Comparison of ENCODE assay signal across 1 cellular context in genomic region chr4:186726440-186727148, GRCh38.
A peak's percentile ranks its signal among the peaks of the same experiment; 100 is the strongest.
TF ChIP-seq lines count a peak whose summit lies in the region.

No MANE protein-coding gene starts in this region.

TF ChIP-seq in WTC11, 78 proteins besides CTCF, POLR2A, EP300 and RAD21 (continued from another document):
- no peak for TF ChIP-seq MXD4 (CRISPR knock-in tag; IDR thresholded peaks at IDR 0.05; ENCODE audit: borderline replicate concordance)
- TF ChIP-seq, protein P1, sequence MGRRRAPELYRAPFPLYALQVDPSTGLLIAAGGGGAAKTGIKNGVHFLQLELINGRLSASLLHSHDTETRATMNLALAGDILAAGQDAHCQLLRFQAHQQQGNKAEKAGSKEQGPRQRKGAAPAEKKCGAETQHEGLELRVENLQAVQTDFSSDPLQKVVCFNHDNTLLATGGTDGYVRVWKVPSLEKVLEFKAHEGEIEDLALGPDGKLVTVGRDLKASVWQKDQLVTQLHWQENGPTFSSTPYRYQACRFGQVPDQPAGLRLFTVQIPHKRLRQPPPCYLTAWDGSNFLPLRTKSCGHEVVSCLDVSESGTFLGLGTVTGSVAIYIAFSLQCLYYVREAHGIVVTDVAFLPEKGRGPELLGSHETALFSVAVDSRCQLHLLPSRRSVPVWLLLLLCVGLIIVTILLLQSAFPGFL (CRISPR knock-in tag; IDR thresholded peaks at IDR 0.05; ENCODE audit: borderline replicate concordance), result no peak
- no peak for TF ChIP-seq TCF7 (CRISPR knock-in tag; IDR thresholded peaks at IDR 0.05; ENCODE audit: low read depth)
- TF ChIP-seq TEAD1 (CRISPR knock-in tag; IDR thresholded peaks at IDR 0.05), result peak; percentile 56; the same call in 1 of the 2 replicates
- TF ChIP-seq ZNF121 (CRISPR knock-in tag; IDR thresholded peaks at IDR 0.05), result no peak
- peak; percentile 48; the same call in 1 of the 2 replicates for TF ChIP-seq GABPB1 (CRISPR knock-in tag; IDR thresholded peaks at IDR 0.05)
- no peak for TF ChIP-seq STAT6 (CRISPR knock-in tag; conservative IDR thresholded peaks at IDR 0.05; ENCODE audit: low read depth)
- no peak for TF ChIP-seq TP53 (CRISPR knock-in tag; IDR thresholded peaks at IDR 0.05)
- no peak for TF ChIP-seq ZNF512 (CRISPR knock-in tag; IDR thresholded peaks at IDR 0.05; ENCODE audit: borderline replicate concordance)
- TF ChIP-seq ZNF396 (CRISPR knock-in tag; IDR thresholded peaks at IDR 0.05; ENCODE audit: borderline replicate concordance), result no peak
- TF ChIP-seq SMAD3 (CRISPR knock-in tag; IDR thresholded peaks at IDR 0.05; ENCODE audit: borderline replicate concordance), result 0 out of 2 replicates have a peak, but pooled peaks have one; percentile 65
- no peak for TF ChIP-seq AR (CRISPR knock-in tag; IDR thresholded peaks at IDR 0.05)
- TF ChIP-seq, protein P2, sequence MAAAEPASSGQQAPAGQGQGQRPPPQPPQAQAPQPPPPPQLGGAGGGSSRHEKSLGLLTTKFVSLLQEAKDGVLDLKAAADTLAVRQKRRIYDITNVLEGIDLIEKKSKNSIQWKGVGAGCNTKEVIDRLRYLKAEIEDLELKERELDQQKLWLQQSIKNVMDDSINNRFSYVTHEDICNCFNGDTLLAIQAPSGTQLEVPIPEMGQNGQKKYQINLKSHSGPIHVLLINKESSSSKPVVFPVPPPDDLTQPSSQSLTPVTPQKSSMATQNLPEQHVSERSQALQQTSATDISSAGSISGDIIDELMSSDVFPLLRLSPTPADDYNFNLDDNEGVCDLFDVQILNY (CRISPR knock-in tag; IDR thresholded peaks at IDR 0.05), result peak; percentile 56; the same call in 1 of the 2 replicates
- no peak for TF ChIP-seq ZNF671 (CRISPR knock-in tag; IDR thresholded peaks at IDR 0.05)
- TF ChIP-seq, protein P3, sequence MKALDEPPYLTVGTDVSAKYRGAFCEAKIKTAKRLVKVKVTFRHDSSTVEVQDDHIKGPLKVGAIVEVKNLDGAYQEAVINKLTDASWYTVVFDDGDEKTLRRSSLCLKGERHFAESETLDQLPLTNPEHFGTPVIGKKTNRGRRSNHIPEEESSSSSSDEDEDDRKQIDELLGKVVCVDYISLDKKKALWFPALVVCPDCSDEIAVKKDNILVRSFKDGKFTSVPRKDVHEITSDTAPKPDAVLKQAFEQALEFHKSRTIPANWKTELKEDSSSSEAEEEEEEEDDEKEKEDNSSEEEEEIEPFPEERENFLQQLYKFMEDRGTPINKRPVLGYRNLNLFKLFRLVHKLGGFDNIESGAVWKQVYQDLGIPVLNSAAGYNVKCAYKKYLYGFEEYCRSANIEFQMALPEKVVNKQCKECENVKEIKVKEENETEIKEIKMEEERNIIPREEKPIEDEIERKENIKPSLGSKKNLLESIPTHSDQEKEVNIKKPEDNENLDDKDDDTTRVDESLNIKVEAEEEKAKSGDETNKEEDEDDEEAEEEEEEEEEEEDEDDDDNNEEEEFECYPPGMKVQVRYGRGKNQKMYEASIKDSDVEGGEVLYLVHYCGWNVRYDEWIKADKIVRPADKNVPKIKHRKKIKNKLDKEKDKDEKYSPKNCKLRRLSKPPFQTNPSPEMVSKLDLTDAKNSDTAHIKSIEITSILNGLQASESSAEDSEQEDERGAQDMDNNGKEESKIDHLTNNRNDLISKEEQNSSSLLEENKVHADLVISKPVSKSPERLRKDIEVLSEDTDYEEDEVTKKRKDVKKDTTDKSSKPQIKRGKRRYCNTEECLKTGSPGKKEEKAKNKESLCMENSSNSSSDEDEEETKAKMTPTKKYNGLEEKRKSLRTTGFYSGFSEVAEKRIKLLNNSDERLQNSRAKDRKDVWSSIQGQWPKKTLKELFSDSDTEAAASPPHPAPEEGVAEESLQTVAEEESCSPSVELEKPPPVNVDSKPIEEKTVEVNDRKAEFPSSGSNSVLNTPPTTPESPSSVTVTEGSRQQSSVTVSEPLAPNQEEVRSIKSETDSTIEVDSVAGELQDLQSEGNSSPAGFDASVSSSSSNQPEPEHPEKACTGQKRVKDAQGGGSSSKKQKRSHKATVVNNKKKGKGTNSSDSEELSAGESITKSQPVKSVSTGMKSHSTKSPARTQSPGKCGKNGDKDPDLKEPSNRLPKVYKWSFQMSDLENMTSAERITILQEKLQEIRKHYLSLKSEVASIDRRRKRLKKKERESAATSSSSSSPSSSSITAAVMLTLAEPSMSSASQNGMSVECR (CRISPR knock-in tag; IDR thresholded peaks at IDR 0.05; ENCODE audit: borderline replicate concordance), result peak; percentile 15; the same call in 1 of the 2 replicates
- no peak for TF ChIP-seq OVOL2 (CRISPR knock-in tag; IDR thresholded peaks at IDR 0.05; ENCODE audit: borderline replicate concordance)
- TF ChIP-seq HMGXB4 (CRISPR knock-in tag; IDR thresholded peaks at IDR 0.05), result peak; percentile 95
- TF ChIP-seq NFYB (CRISPR knock-in tag; conservative IDR thresholded peaks at IDR 0.05; ENCODE audit: low read depth), result no peak
- TF ChIP-seq, protein P4, sequence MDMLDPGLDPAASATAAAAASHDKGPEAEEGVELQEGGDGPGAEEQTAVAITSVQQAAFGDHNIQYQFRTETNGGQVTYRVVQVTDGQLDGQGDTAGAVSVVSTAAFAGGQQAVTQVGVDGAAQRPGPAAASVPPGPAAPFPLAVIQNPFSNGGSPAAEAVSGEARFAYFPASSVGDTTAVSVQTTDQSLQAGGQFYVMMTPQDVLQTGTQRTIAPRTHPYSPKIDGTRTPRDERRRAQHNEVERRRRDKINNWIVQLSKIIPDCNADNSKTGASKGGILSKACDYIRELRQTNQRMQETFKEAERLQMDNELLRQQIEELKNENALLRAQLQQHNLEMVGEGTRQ (CRISPR knock-in tag; IDR thresholded peaks at IDR 0.05), result 0 out of 2 replicates have a peak, but pooled peaks have one; percentile 10
- TF ChIP-seq MYBL2 (CRISPR knock-in tag; IDR thresholded peaks at IDR 0.05), result peak; percentile 80; the same call in 1 of the 2 replicates
- TF ChIP-seq, protein P5, sequence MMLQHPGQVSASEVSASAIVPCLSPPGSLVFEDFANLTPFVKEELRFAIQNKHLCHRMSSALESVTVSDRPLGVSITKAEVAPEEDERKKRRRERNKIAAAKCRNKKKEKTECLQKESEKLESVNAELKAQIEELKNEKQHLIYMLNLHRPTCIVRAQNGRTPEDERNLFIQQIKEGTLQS (CRISPR knock-in tag; conservative IDR thresholded peaks at IDR 0.05), result peak; percentile 77; the same call in 1 of the 2 replicates
- no peak for TF ChIP-seq IRF1 (CRISPR knock-in tag; IDR thresholded peaks at IDR 0.05)
- TF ChIP-seq PRRX2 (CRISPR knock-in tag; IDR thresholded peaks at IDR 0.05), result no peak
- TF ChIP-seq ATF1 (CRISPR knock-in tag; IDR thresholded peaks at IDR 0.05), result 0 out of 2 replicates have a peak, but pooled peaks have one; percentile 76
- peak; percentile 97; the same call in 1 of the 2 replicates for TF ChIP-seq KAT7 (CRISPR knock-in tag; IDR thresholded peaks at IDR 0.05; ENCODE audit: borderline replicate concordance)
- 0 out of 2 replicates have a peak, but pooled peaks have one; percentile 25 for TF ChIP-seq ZBTB21 (CRISPR knock-in tag; IDR thresholded peaks at IDR 0.05; ENCODE audit: borderline replicate concordance)
- no peak for TF ChIP-seq HMGA2 (CRISPR knock-in tag; IDR thresholded peaks at IDR 0.05)
- TF ChIP-seq ZNF219 (CRISPR knock-in tag; IDR thresholded peaks at IDR 0.05; ENCODE audit: borderline replicate concordance), result no peak
- TF ChIP-seq ZNF232 (CRISPR knock-in tag; IDR thresholded peaks at IDR 0.05), result no peak
- no peak for TF ChIP-seq IRF2 (CRISPR knock-in tag; IDR thresholded peaks at IDR 0.05; ENCODE audit: borderline replicate concordance, low read depth)
- TF ChIP-seq GTF2I (CRISPR knock-in tag; conservative IDR thresholded peaks at IDR 0.05), result no peak
